8 cellular contexts compared by ENCODE assay signal in the genomic region with DNA sequence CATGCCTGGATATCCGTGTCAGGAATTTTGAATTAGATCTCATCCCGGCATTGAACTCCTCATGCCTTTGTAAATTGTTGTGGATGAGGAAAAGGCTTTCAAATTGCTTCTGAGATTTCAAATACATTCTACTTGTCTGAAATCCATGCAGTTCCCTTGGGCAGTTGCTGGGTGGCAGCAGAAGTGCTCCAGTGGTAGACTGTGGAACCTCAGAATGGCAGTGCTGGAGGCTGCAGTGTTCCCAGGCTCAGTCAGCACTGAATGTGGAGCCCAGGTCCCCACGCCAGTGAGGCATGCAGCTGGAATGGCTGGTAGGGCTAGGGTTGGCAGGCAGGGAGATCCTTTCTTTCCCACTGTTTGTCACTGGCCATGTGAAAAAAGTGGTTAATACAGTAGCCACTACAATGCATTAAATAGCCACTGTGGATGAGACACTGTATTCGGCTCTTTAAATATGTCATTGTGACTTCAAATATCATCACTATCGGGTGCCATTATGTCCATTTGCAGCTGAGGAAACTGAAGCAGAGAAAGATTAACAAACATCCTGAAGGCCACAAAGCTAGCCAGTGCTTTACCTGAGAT.
DNase-seq lines count a peak whose midpoint lies in the region; ATAC-seq and TF ChIP-seq lines count a peak whose summit lies in the region.

No MANE protein-coding gene starts in this region.

- TF ChIP-seq CTCF in uterus (IDR thresholded peaks at IDR 0.05): peak; percentile 37 to 50 (median 43)

- H3K4me3 Mint-ChIP-seq in activated CD8-positive, alpha-beta memory T cell treated with anti-CD3 and anti-CD28 coated beads, Interleukin-2, amount 10 ng/mL, durations not matched to agents 7 days and 5 days: no peak overlapping the region
- H3K4me3 Mint-ChIP-seq in T-helper 2 cell treated with Interferon-gamma antibody and Interleukin-4, amounts not matched to agents 5 μg/mL and 100 μg/mL, for 36 hours: no peak overlapping the region

- peaks cover 11% of the 10 kb centered on the region for H3K4me1 Mint-ChIP-seq in activated CD8-positive, alpha-beta memory T cell treated with anti-CD3 and anti-CD28 coated beads, Interleukin-2, amount 10 ng/mL, durations not matched to agents 7 days and 5 days
- peaks cover 25% of the 10 kb centered on the region for H3K4me1 Mint-ChIP-seq in T-helper 2 cell treated with Interferon-gamma antibody and Interleukin-4, amounts not matched to agents 5 μg/mL and 100 μg/mL, for 36 hours (ENCODE audit: low read depth)

- DNase-seq in activated CD8-positive, alpha-beta memory T cell treated with anti-CD3 and anti-CD28 coated beads, Interleukin-2, amount 10 ng/mL, durations not matched to agents 7 days and 5 days: peak; percentile 66
- DNase-seq in activated CD8-positive, alpha-beta memory T cell treated with anti-CD3 and anti-CD28 coated beads, Interleukin-2, amount 50 U/mL, for 48 hours: no peak
- DNase-seq in NCI-H1930 (lab: John Stamatoyannopoulos, UW) (peak; percentile 5 to 16), ecto neural progenitor cell (ENCODE audit: low spot score) (peak; percentile 60), midbrain (lab: John Stamatoyannopoulos, UW) (peak; percentile 43), uterus (peak in 1 of 2 donors; percentile 20)
- DNase-seq in T-helper 2 cell treated with Interferon-gamma antibody and Interleukin-4, amounts not matched to agents 5 μg/mL and 100 μg/mL, for 36 hours (ENCODE audit: low spot score): peak; percentile 38

- H3K36me3 Mint-ChIP-seq in activated CD8-positive, alpha-beta memory T cell treated with anti-CD3 and anti-CD28 coated beads, Interleukin-2, amount 10 ng/mL, durations not matched to agents 7 days and 5 days: peaks cover 1% of the 10 kb centered on the region
- H3K36me3 Mint-ChIP-seq in T-helper 2 cell treated with Interferon-gamma antibody and Interleukin-4, amounts not matched to agents 5 μg/mL and 100 μg/mL, for 36 hours (ENCODE audit: low read depth): peaks cover 2% of the 10 kb centered on the region

- no peak overlapping the region for H3K4me3 ChIP-seq in uterus

- H3K9me3 Mint-ChIP-seq in activated CD8-positive, alpha-beta memory T cell treated with anti-CD3 and anti-CD28 coated beads, Interleukin-2, amount 10 ng/mL, durations not matched to agents 7 days and 5 days (ENCODE audit: low read depth): no peaks in the 10 kb centered on the region
- H3K9me3 Mint-ChIP-seq in T-helper 2 cell treated with Interferon-gamma antibody and Interleukin-4, amounts not matched to agents 5 μg/mL and 100 μg/mL, for 36 hours: no peaks in the 10 kb centered on the region

- ATAC-seq in activated CD8-positive, alpha-beta memory T cell treated with anti-CD3 and anti-CD28 coated beads, Interleukin-2, amount 10 ng/mL, durations not matched to agents 7 days and 5 days: peak; percentile 58
- ATAC-seq in HG02798 (IDR thresholded peaks at IDR 0.05; ENCODE audit: poor library complexity, unreplicated experiment): peak; percentile 78

- no peak overlapping the region for H3K27ac ChIP-seq in uterus

- H3K36me3 ChIP-seq in uterus: no peaks in the 10 kb centered on the region

- intact Hi-C loops in uterus (cut with DNase I; ENCODE audit: low total_unique reads): no loop called here

- no peaks in the 10 kb centered on the region for H3K27me3 Mint-ChIP-seq in activated CD8-positive, alpha-beta memory T cell treated with anti-CD3 and anti-CD28 coated beads, Interleukin-2, amount 10 ng/mL, durations not matched to agents 7 days and 5 days
- no peaks in the 10 kb centered on the region for H3K27me3 Mint-ChIP-seq in T-helper 2 cell treated with Interferon-gamma antibody and Interleukin-4, amounts not matched to agents 5 μg/mL and 100 μg/mL, for 36 hours (ENCODE audit: low read depth)

- CTCF ChIA-PET in activated CD8-positive, alpha-beta memory T cell treated with anti-CD3 and anti-CD28 coated beads, Interleukin-2, amount 10 ng/mL, durations not matched to agents 7 days and 5 days (lab: Charles Lee): no interaction called here

- H3K27ac Mint-ChIP-seq in activated CD8-positive, alpha-beta memory T cell treated with anti-CD3 and anti-CD28 coated beads, Interleukin-2, amount 10 ng/mL, durations not matched to agents 7 days and 5 days: no peak overlapping the region
- no peak overlapping the region for H3K27ac Mint-ChIP-seq in T-helper 2 cell treated with Interferon-gamma antibody and Interleukin-4, amounts not matched to agents 5 μg/mL and 100 μg/mL, for 36 hours

- no peaks in the 10 kb centered on the region for H3K9me3 ChIP-seq in uterus

- peaks cover 0 to 3% of the 10 kb centered on the region in 2 donors for H3K4me1 ChIP-seq in uterus

- H3K27me3 ChIP-seq in uterus: no peaks in the 10 kb centered on the region

- no peak for TF ChIP-seq POLR2A in uterus (IDR thresholded peaks at IDR 0.05)
